Comparison of ENCODE assay signal across 2 cellular contexts in the genomic region with DNA sequence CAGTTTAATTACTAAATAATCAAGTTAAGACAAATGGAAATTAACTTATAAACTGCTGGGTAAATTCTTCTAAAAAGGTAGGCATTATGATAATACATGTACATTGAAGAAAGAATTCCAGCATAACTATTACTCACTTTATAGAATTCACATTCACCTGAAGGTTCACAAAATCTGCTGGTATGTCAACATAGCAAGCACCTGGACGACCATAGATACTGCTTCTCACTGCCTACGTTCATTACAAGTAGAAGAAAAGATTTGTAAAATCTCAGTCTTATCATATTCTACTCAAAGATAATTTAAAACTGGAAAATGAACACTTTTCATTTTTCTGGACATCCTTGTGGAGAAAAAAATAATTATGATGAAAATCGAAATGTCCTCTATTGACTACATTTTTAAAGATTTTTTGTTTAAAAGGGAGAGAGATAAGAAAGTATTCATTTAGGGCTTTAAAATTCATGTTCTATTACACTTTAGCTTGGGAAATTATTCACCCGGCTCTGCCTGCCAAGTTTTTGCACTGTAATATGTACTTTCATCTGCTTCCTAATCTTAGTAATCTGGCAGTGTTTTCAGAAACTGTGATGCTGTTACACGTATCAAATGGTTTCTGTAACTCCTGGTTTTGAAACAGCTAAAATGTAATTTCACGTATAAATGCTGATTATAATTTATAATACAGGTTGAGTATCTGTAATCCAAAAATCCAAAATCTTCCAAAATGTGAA.
TF ChIP-seq lines count a peak whose summit lies in the region.

No MANE protein-coding gene starts in this region.

TF ChIP-seq in liver, 16 proteins besides CTCF, POLR2A, EP300 and RAD21:
- peak in 1 of 2 donors; percentile 10 for TF ChIP-seq GABPA (IDR thresholded peaks at IDR 0.05 in 1 of 2, conservative IDR thresholded peaks at IDR 0.05 in 1 of 2)
- TF ChIP-seq, protein P1, sequence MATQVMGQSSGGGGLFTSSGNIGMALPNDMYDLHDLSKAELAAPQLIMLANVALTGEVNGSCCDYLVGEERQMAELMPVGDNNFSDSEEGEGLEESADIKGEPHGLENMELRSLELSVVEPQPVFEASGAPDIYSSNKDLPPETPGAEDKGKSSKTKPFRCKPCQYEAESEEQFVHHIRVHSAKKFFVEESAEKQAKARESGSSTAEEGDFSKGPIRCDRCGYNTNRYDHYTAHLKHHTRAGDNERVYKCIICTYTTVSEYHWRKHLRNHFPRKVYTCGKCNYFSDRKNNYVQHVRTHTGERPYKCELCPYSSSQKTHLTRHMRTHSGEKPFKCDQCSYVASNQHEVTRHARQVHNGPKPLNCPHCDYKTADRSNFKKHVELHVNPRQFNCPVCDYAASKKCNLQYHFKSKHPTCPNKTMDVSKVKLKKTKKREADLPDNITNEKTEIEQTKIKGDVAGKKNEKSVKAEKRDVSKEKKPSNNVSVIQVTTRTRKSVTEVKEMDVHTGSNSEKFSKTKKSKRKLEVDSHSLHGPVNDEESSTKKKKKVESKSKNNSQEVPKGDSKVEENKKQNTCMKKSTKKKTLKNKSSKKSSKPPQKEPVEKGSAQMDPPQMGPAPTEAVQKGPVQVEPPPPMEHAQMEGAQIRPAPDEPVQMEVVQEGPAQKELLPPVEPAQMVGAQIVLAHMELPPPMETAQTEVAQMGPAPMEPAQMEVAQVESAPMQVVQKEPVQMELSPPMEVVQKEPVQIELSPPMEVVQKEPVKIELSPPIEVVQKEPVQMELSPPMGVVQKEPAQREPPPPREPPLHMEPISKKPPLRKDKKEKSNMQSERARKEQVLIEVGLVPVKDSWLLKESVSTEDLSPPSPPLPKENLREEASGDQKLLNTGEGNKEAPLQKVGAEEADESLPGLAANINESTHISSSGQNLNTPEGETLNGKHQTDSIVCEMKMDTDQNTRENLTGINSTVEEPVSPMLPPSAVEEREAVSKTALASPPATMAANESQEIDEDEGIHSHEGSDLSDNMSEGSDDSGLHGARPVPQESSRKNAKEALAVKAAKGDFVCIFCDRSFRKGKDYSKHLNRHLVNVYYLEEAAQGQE (IDR thresholded peaks at IDR 0.05), result no peak
- peak; percentile 24 to 64 for TF ChIP-seq HNF4A (conservative IDR thresholded peaks at IDR 0.05)
- no peak for TF ChIP-seq ATF3 (IDR thresholded peaks at IDR 0.05)
- TF ChIP-seq, protein P2, sequence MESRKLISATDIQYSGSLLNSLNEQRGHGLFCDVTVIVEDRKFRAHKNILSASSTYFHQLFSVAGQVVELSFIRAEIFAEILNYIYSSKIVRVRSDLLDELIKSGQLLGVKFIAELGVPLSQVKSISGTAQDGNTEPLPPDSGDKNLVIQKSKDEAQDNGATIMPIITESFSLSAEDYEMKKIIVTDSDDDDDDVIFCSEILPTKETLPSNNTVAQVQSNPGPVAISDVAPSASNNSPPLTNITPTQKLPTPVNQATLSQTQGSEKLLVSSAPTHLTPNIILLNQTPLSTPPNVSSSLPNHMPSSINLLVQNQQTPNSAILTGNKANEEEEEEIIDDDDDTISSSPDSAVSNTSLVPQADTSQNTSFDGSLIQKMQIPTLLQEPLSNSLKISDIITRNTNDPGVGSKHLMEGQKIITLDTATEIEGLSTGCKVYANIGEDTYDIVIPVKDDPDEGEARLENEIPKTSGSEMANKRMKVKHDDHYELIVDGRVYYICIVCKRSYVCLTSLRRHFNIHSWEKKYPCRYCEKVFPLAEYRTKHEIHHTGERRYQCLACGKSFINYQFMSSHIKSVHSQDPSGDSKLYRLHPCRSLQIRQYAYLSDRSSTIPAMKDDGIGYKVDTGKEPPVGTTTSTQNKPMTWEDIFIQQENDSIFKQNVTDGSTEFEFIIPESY (IDR thresholded peaks at IDR 0.05), result no peak
- TF ChIP-seq SP1 (IDR thresholded peaks at IDR 0.05), result peak; percentile 15
- peak; percentile 23 for TF ChIP-seq YY1 (IDR thresholded peaks at IDR 0.05)
- TF ChIP-seq NR2F2 (IDR thresholded peaks at IDR 0.05), result no peak
- no peak for TF ChIP-seq JUND (IDR thresholded peaks at IDR 0.05)
- no peak for TF ChIP-seq HNF4G (IDR thresholded peaks at IDR 0.05)
- TF ChIP-seq TAF1 (conservative IDR thresholded peaks at IDR 0.05), result no peak
- TF ChIP-seq RXRA (IDR thresholded peaks at IDR 0.05), result peak in 1 of 2 donors; percentile 34
- TF ChIP-seq EGR1 (IDR thresholded peaks at IDR 0.05; ENCODE audit: low read depth in 2 of 2), result no peak
- peak; percentile 22 for TF ChIP-seq FOXA2 (IDR thresholded peaks at IDR 0.05)

TF ChIP-seq in HepG2, 621 proteins besides CTCF, POLR2A, EP300 and RAD21 (continues in another document):
- TF ChIP-seq ZNF589 (CRISPR knock-in tag; conservative IDR thresholded peaks at IDR 0.05) (no peak), TERF1 (CRISPR knock-in tag; IDR thresholded peaks at IDR 0.05) (no peak), ZBTB26 (CRISPR knock-in tag; IDR thresholded peaks at IDR 0.05; ENCODE audit: borderline replicate concordance) (no peak), TP53 (CRISPR knock-in tag; conservative IDR thresholded peaks at IDR 0.05) (no peak), ZNF710 (CRISPR knock-in tag; IDR thresholded peaks at IDR 0.05; ENCODE audit: borderline replicate concordance) (no peak), SNAPC4 (CRISPR knock-in tag; IDR thresholded peaks at IDR 0.05) (no peak), POGZ (CRISPR knock-in tag; IDR thresholded peaks at IDR 0.05) (no peak), KLF9 (CRISPR knock-in tag; IDR thresholded peaks at IDR 0.05; ENCODE audit: low read depth) (no peak), SRF (IDR thresholded peaks at IDR 0.05; ENCODE audit: low read depth, low read length) (no peak), PPARG (CRISPR knock-in tag; conservative IDR thresholded peaks at IDR 0.05) (no peak), ARNT (IDR thresholded peaks at IDR 0.05) (no peak), AHDC1 (CRISPR knock-in tag; IDR thresholded peaks at IDR 0.05; ENCODE audit: borderline replicate concordance) (no peak), NPAS2 (CRISPR knock-in tag; IDR thresholded peaks at IDR 0.05; ENCODE audit: borderline replicate concordance) (no peak), SUZ12 (IDR thresholded peaks at IDR 0.05; ENCODE audit: low read depth, low read length) (no peak)
- TF ChIP-seq, protein P3, sequence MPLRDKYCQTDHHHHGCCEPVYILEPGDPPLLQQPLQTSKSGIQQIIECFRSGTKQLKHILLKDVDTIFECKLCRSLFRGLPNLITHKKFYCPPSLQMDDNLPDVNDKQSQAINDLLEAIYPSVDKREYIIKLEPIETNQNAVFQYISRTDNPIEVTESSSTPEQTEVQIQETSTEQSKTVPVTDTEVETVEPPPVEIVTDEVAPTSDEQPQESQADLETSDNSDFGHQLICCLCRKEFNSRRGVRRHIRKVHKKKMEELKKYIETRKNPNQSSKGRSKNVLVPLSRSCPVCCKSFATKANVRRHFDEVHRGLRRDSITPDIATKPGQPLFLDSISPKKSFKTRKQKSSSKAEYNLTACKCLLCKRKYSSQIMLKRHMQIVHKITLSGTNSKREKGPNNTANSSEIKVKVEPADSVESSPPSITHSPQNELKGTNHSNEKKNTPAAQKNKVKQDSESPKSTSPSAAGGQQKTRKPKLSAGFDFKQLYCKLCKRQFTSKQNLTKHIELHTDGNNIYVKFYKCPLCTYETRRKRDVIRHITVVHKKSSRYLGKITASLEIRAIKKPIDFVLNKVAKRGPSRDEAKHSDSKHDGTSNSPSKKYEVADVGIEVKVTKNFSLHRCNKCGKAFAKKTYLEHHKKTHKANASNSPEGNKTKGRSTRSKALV (CRISPR knock-in tag; IDR thresholded peaks at IDR 0.05), result no peak
- TF ChIP-seq, protein P4, sequence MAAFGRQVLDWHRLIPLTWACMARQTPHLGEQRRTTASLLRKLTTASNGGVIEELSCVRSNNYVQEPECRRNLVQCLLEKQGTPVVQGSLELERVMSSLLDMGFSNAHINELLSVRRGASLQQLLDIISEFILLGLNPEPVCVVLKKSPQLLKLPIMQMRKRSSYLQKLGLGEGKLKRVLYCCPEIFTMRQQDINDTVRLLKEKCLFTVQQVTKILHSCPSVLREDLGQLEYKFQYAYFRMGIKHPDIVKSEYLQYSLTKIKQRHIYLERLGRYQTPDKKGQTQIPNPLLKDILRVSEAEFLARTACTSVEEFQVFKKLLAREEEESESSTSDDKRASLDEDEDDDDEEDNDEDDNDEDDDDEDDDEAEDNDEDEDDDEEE (CRISPR knock-in tag; IDR thresholded peaks at IDR 0.05), result no peak
